In genomic region chr12:3256103-3256551, GRCh38 we compare ENCODE assay signal across 19 cellular contexts.
"Had no signal": no experiment of that assay in that cellular context is flagged by ENCODE, and none has a peak within 500 bp of the region (broad histone marks: within the 10 kb centered on the region; RNA-seq: fewer than 3 reads in every experiment).

No MANE protein-coding gene starts in this region.

- ATAC-seq: activated CD8-positive, alpha-beta T cell treated with anti-CD3 and anti-CD28 coated beads for 36 hours; activated naive CD8-positive, alpha-beta T cell treated with anti-CD3 and anti-CD28 coated beads, Interleukin-2, amount 50 U/mL, for 24 hours; effector memory CD8-positive, alpha-beta T cell; lower lobe of right lung; natural killer cell treated with Interleukin-12 subunit alpha and Interleukin-12 subunit beta and Interleukin-15 and Interleukin-18, amount 100 ng/mL, for 72 hours; stimulated activated naive CD8-positive, alpha-beta T cell treated with anti-CD3 and anti-CD28 coated beads, Interleukin-15, amount 100 ng/mL, for 72 hours had no signal

- H3K36me3 ChIP-seq: esophagus squamous epithelium, suprapubic skin had no signal

- H3K79me2 ChIP-seq: hepatocyte had no signal

- H3K9ac ChIP-seq: parathyroid adenoma had no signal

- H3K9me3 ChIP-seq: esophagus squamous epithelium, lower lobe of right lung, suprapubic skin had no signal

- H3K27ac ChIP-seq: esophagus squamous epithelium, hepatocyte, lower lobe of right lung, parathyroid adenoma, suprapubic skin had no signal

- H3K27ac Mint-ChIP-seq: activated CD4-positive, alpha-beta T cell treated with anti-CD3 and anti-CD28 coated beads, Interleukin-2, amount 10 ng/mL, durations not matched to agents 24 days and 14 days; activated CD8-positive, alpha-beta T cell treated with anti-CD3 and anti-CD28 coated beads for 36 hours; activated naive CD4-positive, alpha-beta T cell treated with anti-CD3 and anti-CD28 coated beads, Interleukin-2, amount 10 ng/mL, durations not matched to agents 7 days and 5 days; activated naive CD8-positive, alpha-beta T cell treated with anti-CD3 and anti-CD28 coated beads, Interleukin-2, amount 50 U/mL, for 24 hours; activated T-helper 2 cell treated with anti-CD3 and anti-CD28 coated beads, Interferon-gamma antibody, Interleukin-2, Interleukin-4, amounts not matched to agents 10 μg/mL and 5 μg/mL and 100 μg/mL, durations not matched to agents 14 hours and 24 hours and 36 hours; effector memory CD8-positive, alpha-beta T cell; natural killer cell treated with Interleukin-12 subunit alpha and Interleukin-12 subunit beta and Interleukin-15 and Interleukin-18, amount 100 ng/mL, for 72 hours; stimulated activated naive CD8-positive, alpha-beta T cell treated with anti-CD3 and anti-CD28 coated beads, Interleukin-15, amount 100 ng/mL, for 72 hours; T-helper 2 cell treated with Interferon-gamma antibody and Interleukin-4, amounts not matched to agents 5 μg/mL and 100 μg/mL, for 36 hours; type B pancreatic cell had no signal

- H3K27me3 ChIP-seq: esophagus squamous epithelium, hepatocyte, suprapubic skin had no signal

- H3K4me2 ChIP-seq: hepatocyte had no signal

- H3K9me3 Mint-ChIP-seq: activated CD4-positive, alpha-beta T cell treated with anti-CD3 and anti-CD28 coated beads, Interleukin-2, amount 10 ng/mL, durations not matched to agents 24 days and 14 days; activated CD8-positive, alpha-beta T cell treated with anti-CD3 and anti-CD28 coated beads for 36 hours; activated naive CD4-positive, alpha-beta T cell treated with anti-CD3 and anti-CD28 coated beads, Interleukin-2, amount 10 ng/mL, durations not matched to agents 7 days and 5 days; activated naive CD8-positive, alpha-beta T cell treated with anti-CD3 and anti-CD28 coated beads, Interleukin-2, amount 50 U/mL, for 24 hours; activated T-helper 2 cell treated with anti-CD3 and anti-CD28 coated beads, Interferon-gamma antibody, Interleukin-2, Interleukin-4, amounts not matched to agents 10 μg/mL and 5 μg/mL and 100 μg/mL, durations not matched to agents 14 hours and 24 hours and 36 hours; effector memory CD8-positive, alpha-beta T cell; natural killer cell treated with Interleukin-12 subunit alpha and Interleukin-12 subunit beta and Interleukin-15 and Interleukin-18, amount 100 ng/mL, for 72 hours; stimulated activated naive CD8-positive, alpha-beta T cell treated with anti-CD3 and anti-CD28 coated beads, Interleukin-15, amount 100 ng/mL, for 72 hours; T-helper 2 cell treated with Interferon-gamma antibody and Interleukin-4, amounts not matched to agents 5 μg/mL and 100 μg/mL, for 36 hours; type B pancreatic cell had no signal

- H3K4me1 Mint-ChIP-seq: activated CD4-positive, alpha-beta T cell treated with anti-CD3 and anti-CD28 coated beads, Interleukin-2, amount 10 ng/mL, durations not matched to agents 24 days and 14 days; activated naive CD4-positive, alpha-beta T cell treated with anti-CD3 and anti-CD28 coated beads, Interleukin-2, amount 10 ng/mL, durations not matched to agents 7 days and 5 days; stimulated activated naive CD8-positive, alpha-beta T cell treated with anti-CD3 and anti-CD28 coated beads, Interleukin-15, amount 100 ng/mL, for 72 hours had no signal

- H2AFZ ChIP-seq: hepatocyte, parathyroid adenoma had no signal

- H3K27me3 Mint-ChIP-seq: activated CD4-positive, alpha-beta T cell treated with anti-CD3 and anti-CD28 coated beads, Interleukin-2, amount 10 ng/mL, durations not matched to agents 24 days and 14 days; activated naive CD8-positive, alpha-beta T cell treated with anti-CD3 and anti-CD28 coated beads, Interleukin-2, amount 50 U/mL, for 24 hours; brain had no signal

- H3K4me1 ChIP-seq: parathyroid adenoma had no signal

- DNase-seq: activated CD4-positive, alpha-beta T cell treated with anti-CD3 and anti-CD28 coated beads, Interleukin-2, amount 10 ng/mL, durations not matched to agents 24 days and 14 days; activated CD8-positive, alpha-beta T cell treated with anti-CD3 and anti-CD28 coated beads for 36 hours; activated naive CD4-positive, alpha-beta T cell treated with anti-CD3 and anti-CD28 coated beads, Interleukin-2, amount 10 ng/mL, durations not matched to agents 7 days and 5 days; activated naive CD8-positive, alpha-beta T cell treated with anti-CD3 and anti-CD28 coated beads, Interleukin-2, amount 50 U/mL, for 24 hours; activated T-cell treated with anti-CD3 and anti-CD28 coated beads, Interleukin-2, amount 50 U/mL, for 1 hour; anterior cingulate cortex; effector memory CD8-positive, alpha-beta T cell; esophagus squamous epithelium; lower lobe of right lung; stimulated activated CD4-positive, alpha-beta T cell treated with anti-CD3 and anti-CD28 coated beads, Interleukin-4, amount 100 ng/mL, for 1 hour; stimulated activated naive CD8-positive, alpha-beta T cell treated with anti-CD3 and anti-CD28 coated beads, Interleukin-15, amount 100 ng/mL, for 72 hours had no signal

- H3K4me3 ChIP-seq: esophagus squamous epithelium, hepatocyte, lower lobe of right lung, suprapubic skin had no signal

- H3K36me3 Mint-ChIP-seq: activated naive CD4-positive, alpha-beta T cell treated with anti-CD3 and anti-CD28 coated beads, Interleukin-2, amount 10 ng/mL, durations not matched to agents 7 days and 5 days; brain; natural killer cell treated with Interleukin-12 subunit alpha and Interleukin-12 subunit beta and Interleukin-15 and Interleukin-18, amount 100 ng/mL, for 72 hours had no signal

- H3K4me3 Mint-ChIP-seq: activated CD4-positive, alpha-beta T cell treated with anti-CD3 and anti-CD28 coated beads, Interleukin-2, amount 10 ng/mL, durations not matched to agents 24 days and 14 days; activated CD8-positive, alpha-beta T cell treated with anti-CD3 and anti-CD28 coated beads for 36 hours; activated naive CD4-positive, alpha-beta T cell treated with anti-CD3 and anti-CD28 coated beads, Interleukin-2, amount 10 ng/mL, durations not matched to agents 7 days and 5 days; activated naive CD8-positive, alpha-beta T cell treated with anti-CD3 and anti-CD28 coated beads, Interleukin-2, amount 50 U/mL, for 24 hours; brain; effector memory CD8-positive, alpha-beta T cell; natural killer cell treated with Interleukin-12 subunit alpha and Interleukin-12 subunit beta and Interleukin-15 and Interleukin-18, amount 100 ng/mL, for 72 hours; stimulated activated naive CD8-positive, alpha-beta T cell treated with anti-CD3 and anti-CD28 coated beads, Interleukin-15, amount 100 ng/mL, for 72 hours; T-helper 2 cell treated with Interferon-gamma antibody and Interleukin-4, amounts not matched to agents 5 μg/mL and 100 μg/mL, for 36 hours; type B pancreatic cell had no signal
